Comparison of ENCODE assay signal across 1 cellular context in the genomic region with DNA sequence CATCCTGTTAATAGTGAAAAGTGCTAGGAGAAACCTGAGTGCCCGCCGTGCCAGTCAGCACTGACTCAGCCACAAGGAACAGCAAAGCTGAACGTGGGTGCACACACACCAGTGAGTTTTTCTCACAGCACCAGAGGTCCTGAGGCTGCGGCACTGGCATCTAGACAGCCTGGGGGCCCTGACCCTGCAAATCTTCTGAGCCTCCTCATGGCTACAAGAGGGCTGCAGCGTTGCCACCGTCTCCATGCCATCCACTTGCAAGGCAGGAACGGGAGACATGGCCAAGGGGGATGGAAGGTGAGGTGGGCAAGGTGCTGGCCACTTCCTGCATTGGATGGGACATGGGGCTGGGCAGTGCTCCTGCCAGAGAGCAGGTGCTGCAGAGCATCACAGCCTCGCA.
TF ChIP-seq lines count a peak whose summit lies in the region.

No MANE protein-coding gene starts in this region.

TF ChIP-seq in H1, 55 proteins besides CTCF, POLR2A, EP300 and RAD21 (continued from another document):
- TF ChIP-seq, protein P1, sequence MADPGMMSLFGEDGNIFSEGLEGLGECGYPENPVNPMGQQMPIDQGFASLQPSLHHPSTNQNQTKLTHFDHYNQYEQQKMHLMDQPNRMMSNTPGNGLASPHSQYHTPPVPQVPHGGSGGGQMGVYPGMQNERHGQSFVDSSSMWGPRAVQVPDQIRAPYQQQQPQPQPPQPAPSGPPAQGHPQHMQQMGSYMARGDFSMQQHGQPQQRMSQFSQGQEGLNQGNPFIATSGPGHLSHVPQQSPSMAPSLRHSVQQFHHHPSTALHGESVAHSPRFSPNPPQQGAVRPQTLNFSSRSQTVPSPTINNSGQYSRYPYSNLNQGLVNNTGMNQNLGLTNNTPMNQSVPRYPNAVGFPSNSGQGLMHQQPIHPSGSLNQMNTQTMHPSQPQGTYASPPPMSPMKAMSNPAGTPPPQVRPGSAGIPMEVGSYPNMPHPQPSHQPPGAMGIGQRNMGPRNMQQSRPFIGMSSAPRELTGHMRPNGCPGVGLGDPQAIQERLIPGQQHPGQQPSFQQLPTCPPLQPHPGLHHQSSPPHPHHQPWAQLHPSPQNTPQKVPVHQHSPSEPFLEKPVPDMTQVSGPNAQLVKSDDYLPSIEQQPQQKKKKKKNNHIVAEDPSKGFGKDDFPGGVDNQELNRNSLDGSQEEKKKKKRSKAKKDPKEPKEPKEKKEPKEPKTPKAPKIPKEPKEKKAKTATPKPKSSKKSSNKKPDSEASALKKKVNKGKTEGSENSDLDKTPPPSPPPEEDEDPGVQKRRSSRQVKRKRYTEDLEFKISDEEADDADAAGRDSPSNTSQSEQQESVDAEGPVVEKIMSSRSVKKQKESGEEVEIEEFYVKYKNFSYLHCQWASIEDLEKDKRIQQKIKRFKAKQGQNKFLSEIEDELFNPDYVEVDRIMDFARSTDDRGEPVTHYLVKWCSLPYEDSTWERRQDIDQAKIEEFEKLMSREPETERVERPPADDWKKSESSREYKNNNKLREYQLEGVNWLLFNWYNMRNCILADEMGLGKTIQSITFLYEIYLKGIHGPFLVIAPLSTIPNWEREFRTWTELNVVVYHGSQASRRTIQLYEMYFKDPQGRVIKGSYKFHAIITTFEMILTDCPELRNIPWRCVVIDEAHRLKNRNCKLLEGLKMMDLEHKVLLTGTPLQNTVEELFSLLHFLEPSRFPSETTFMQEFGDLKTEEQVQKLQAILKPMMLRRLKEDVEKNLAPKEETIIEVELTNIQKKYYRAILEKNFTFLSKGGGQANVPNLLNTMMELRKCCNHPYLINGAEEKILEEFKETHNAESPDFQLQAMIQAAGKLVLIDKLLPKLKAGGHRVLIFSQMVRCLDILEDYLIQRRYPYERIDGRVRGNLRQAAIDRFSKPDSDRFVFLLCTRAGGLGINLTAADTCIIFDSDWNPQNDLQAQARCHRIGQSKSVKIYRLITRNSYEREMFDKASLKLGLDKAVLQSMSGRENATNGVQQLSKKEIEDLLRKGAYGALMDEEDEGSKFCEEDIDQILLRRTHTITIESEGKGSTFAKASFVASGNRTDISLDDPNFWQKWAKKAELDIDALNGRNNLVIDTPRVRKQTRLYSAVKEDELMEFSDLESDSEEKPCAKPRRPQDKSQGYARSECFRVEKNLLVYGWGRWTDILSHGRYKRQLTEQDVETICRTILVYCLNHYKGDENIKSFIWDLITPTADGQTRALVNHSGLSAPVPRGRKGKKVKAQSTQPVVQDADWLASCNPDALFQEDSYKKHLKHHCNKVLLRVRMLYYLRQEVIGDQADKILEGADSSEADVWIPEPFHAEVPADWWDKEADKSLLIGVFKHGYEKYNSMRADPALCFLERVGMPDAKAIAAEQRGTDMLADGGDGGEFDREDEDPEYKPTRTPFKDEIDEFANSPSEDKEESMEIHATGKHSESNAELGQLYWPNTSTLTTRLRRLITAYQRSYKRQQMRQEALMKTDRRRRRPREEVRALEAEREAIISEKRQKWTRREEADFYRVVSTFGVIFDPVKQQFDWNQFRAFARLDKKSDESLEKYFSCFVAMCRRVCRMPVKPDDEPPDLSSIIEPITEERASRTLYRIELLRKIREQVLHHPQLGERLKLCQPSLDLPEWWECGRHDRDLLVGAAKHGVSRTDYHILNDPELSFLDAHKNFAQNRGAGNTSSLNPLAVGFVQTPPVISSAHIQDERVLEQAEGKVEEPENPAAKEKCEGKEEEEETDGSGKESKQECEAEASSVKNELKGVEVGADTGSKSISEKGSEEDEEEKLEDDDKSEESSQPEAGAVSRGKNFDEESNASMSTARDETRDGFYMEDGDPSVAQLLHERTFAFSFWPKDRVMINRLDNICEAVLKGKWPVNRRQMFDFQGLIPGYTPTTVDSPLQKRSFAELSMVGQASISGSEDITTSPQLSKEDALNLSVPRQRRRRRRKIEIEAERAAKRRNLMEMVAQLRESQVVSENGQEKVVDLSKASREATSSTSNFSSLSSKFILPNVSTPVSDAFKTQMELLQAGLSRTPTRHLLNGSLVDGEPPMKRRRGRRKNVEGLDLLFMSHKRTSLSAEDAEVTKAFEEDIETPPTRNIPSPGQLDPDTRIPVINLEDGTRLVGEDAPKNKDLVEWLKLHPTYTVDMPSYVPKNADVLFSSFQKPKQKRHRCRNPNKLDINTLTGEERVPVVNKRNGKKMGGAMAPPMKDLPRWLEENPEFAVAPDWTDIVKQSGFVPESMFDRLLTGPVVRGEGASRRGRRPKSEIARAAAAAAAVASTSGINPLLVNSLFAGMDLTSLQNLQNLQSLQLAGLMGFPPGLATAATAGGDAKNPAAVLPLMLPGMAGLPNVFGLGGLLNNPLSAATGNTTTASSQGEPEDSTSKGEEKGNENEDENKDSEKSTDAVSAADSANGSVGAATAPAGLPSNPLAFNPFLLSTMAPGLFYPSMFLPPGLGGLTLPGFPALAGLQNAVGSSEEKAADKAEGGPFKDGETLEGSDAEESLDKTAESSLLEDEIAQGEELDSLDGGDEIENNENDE (IDR thresholded peaks at IDR 0.05; ENCODE audit: insufficient replicate concordance, low read length) = no peak
- TF ChIP-seq SP1 (IDR thresholded peaks at IDR 0.05; ENCODE audit: low read depth, low read length) = no peak
- TF ChIP-seq CREB1 (IDR thresholded peaks at IDR 0.05) = no peak
- TF ChIP-seq RXRA (IDR thresholded peaks at IDR 0.05; ENCODE audit: insufficient read depth, low read depth, low read length) = no peak
- no peak for TF ChIP-seq CHD2 (IDR thresholded peaks at IDR 0.05; ENCODE audit: low read length)
- no peak for TF ChIP-seq KDM1A (IDR thresholded peaks at IDR 0.05; ENCODE audit: borderline replicate concordance, low read length)
- TF ChIP-seq, protein P2, sequence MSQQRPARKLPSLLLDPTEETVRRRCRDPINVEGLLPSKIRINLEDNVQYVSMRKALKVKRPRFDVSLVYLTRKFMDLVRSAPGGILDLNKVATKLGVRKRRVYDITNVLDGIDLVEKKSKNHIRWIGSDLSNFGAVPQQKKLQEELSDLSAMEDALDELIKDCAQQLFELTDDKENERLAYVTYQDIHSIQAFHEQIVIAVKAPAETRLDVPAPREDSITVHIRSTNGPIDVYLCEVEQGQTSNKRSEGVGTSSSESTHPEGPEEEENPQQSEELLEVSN (IDR thresholded peaks at IDR 0.05) = no peak
- TF ChIP-seq EZH2 (IDR thresholded peaks at IDR 0.05; ENCODE audit: low read depth, low read length, severe bottlenecking) = no peak
